In the genomic region with DNA sequence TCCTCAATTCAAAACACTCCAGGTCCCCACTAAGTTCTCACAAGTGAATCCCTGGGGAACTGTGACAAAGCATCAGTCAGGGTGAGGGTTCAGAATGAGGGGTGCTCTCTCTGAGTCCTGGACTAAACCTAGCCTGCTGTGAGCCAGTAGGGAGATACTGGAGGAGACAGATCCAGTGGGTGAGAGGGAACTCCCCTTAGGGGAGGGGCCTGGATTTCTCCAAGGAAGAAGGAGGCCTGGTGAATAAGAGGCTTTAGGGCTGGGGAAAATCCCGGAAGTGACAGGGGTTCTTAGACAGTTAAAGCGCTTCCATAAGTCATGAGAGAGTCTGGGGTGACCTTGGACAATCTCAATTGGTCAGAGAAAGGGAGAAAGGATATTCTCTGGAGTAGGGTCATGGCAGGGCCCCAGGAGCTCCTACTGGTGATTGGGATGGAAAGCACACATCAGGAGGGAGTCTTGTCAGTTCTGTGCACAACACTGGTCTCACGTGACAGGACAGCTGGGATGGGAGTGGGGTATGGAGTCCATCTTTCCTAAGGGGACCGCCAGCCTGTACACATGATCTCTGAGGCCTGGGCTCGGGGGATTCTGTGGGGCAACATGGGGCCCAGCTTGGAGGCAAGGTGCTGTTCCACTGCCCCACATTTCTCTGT, we compare ENCODE assay signal across 8 cellular contexts. TPM values are rescaled to one million over a fixed set of nuclear protein-coding genes. Genes with fewer than 3 reads are reported as not detected.
DNase-seq lines count a peak whose midpoint lies in the region; ATAC-seq and TF ChIP-seq lines count a peak whose summit lies in the region.

No MANE protein-coding gene starts in this region.

- H3K27ac ChIP-seq in hepatocyte (peak overlapping the region; percentile 94), spleen (peak overlapping the region; percentile 28 to 94 (median 90))

- peaks cover 16% of the 10 kb centered on the region for H4K20me1 ChIP-seq in hepatocyte (ENCODE audit: insufficient read depth, poor library complexity, severe bottlenecking)

- H3K27me3 Mint-ChIP-seq in activated naive CD4-positive, alpha-beta T cell treated with anti-CD3 and anti-CD28 coated beads, Interleukin-2, amount 50 U/mL, for 24 hours, result no peaks in the 10 kb centered on the region
- H3K27me3 Mint-ChIP-seq in activated naive CD8-positive, alpha-beta T cell treated with anti-CD3 and anti-CD28 coated beads, Interleukin-2, amount 10 ng/mL, durations not matched to agents 7 days and 5 days, result no peaks in the 10 kb centered on the region

- no peak for TF ChIP-seq POLR2A in spleen (IDR thresholded peaks at IDR 0.05)

- H3K4me2 ChIP-seq in hepatocyte, result peak overlapping the region; percentile 97

- DNase-seq in activated naive CD4-positive, alpha-beta T cell treated with anti-CD3 and anti-CD28 coated beads, Interleukin-2, amount 50 U/mL, for 16 hours, result no peak
- DNase-seq in activated naive CD8-positive, alpha-beta T cell treated with anti-CD3 and anti-CD28 coated beads, Interleukin-2, amount 10 ng/mL, durations not matched to agents 7 days and 5 days, result no peak
- peak; percentile 91 for DNase-seq in hepatocyte (ENCODE audit: low spot score)
- no peak for DNase-seq in spleen
- DNase-seq in GF-D8 (lab: John Stamatoyannopoulos, UW), result no peak
- no peak for DNase-seq in NCI-H1105 (lab: John Stamatoyannopoulos, UW)

- WGBS in hepatocyte (ENCODE audit: low lambda C conversion rate, missing lambda C conversion rate), result 53% methylated on average over 5 of the region's 5 CpGs
- WGBS in spleen, 5 donors, result 55 to 73% (median 60%) methylated on average over 5 of the region's 5 CpGs

- H3K4me1 Mint-ChIP-seq in activated naive CD4-positive, alpha-beta T cell treated with anti-CD3 and anti-CD28 coated beads, Interleukin-2, amount 50 U/mL, for 24 hours, result peaks cover 60% of the 10 kb centered on the region
- peaks cover 46% of the 10 kb centered on the region for H3K4me1 Mint-ChIP-seq in activated naive CD8-positive, alpha-beta T cell treated with anti-CD3 and anti-CD28 coated beads, Interleukin-2, amount 10 ng/mL, durations not matched to agents 7 days and 5 days

- H3K9me3 ChIP-seq in hepatocyte (ENCODE audit: low read depth) (no peaks in the 10 kb centered on the region), spleen (no peaks in the 10 kb centered on the region)

- TF ChIP-seq CTCF in hepatocyte (IDR thresholded peaks at IDR 0.05; ENCODE audit: poor library complexity) (no peak), spleen (IDR thresholded peaks at IDR 0.05 in 8 of 11, conservative IDR thresholded peaks at IDR 0.05 in 3 of 11) (no peak)

- no peaks in the 10 kb centered on the region for H3K9me3 Mint-ChIP-seq in activated naive CD4-positive, alpha-beta T cell treated with anti-CD3 and anti-CD28 coated beads, Interleukin-2, amount 50 U/mL, for 24 hours
- H3K9me3 Mint-ChIP-seq in activated naive CD8-positive, alpha-beta T cell treated with anti-CD3 and anti-CD28 coated beads, Interleukin-2, amount 10 ng/mL, durations not matched to agents 7 days and 5 days, result no peaks in the 10 kb centered on the region

- peak overlapping the region; percentile 88 for H3K27ac Mint-ChIP-seq in activated naive CD4-positive, alpha-beta T cell treated with anti-CD3 and anti-CD28 coated beads, Interleukin-2, amount 50 U/mL, for 24 hours
- peak overlapping the region; percentile 86 for H3K27ac Mint-ChIP-seq in activated naive CD8-positive, alpha-beta T cell treated with anti-CD3 and anti-CD28 coated beads, Interleukin-2, amount 10 ng/mL, durations not matched to agents 7 days and 5 days

- H3K4me3 Mint-ChIP-seq in activated naive CD4-positive, alpha-beta T cell treated with anti-CD3 and anti-CD28 coated beads, Interleukin-2, amount 50 U/mL, for 24 hours, result peak overlapping the region; percentile 88
- peak overlapping the region; percentile 95 for H3K4me3 Mint-ChIP-seq in activated naive CD8-positive, alpha-beta T cell treated with anti-CD3 and anti-CD28 coated beads, Interleukin-2, amount 10 ng/mL, durations not matched to agents 7 days and 5 days

- intact Hi-C loops in spleen (cut with DNase I; ENCODE audit: low total_unique reads), result no loop called here

- H3K9me2 ChIP-seq in hepatocyte (replicated peaks; ENCODE audit: insufficient read depth), result no peaks in the 10 kb centered on the region

- no peak overlapping the region for H2AFZ ChIP-seq in hepatocyte

- POLR2A ChIA-PET in activated naive CD8-positive, alpha-beta T cell treated with anti-CD3 and anti-CD28 coated beads, Interleukin-2, amount 10 ng/mL, durations not matched to agents 7 days and 5 days (lab: Charles Lee), result interaction anchor here (1.2 to 9.8 kb wide), 5 partner anchors 12 to 35 kb away, joined by 3 to 160 read pairs (median 44); partner anchors contain the start of genes CASTOR1, CCDC157 and SF3A1

- H3K27me3 ChIP-seq in hepatocyte (no peaks in the 10 kb centered on the region), spleen (replicated peaks in 1 of 7) (no peaks in the 10 kb centered on the region)

- peaks cover 57% of the 10 kb centered on the region for H3K79me2 ChIP-seq in hepatocyte

- no peaks in the 10 kb centered on the region for H3K36me3 Mint-ChIP-seq in activated naive CD4-positive, alpha-beta T cell treated with anti-CD3 and anti-CD28 coated beads, Interleukin-2, amount 50 U/mL, for 24 hours
- H3K36me3 Mint-ChIP-seq in activated naive CD8-positive, alpha-beta T cell treated with anti-CD3 and anti-CD28 coated beads, Interleukin-2, amount 10 ng/mL, durations not matched to agents 7 days and 5 days, result peaks cover 41% of the 10 kb centered on the region

- H3K36me3 ChIP-seq in hepatocyte (replicated peaks; ENCODE audit: insufficient read depth, low read depth) (no peaks in the 10 kb centered on the region), spleen (peaks cover 0 to 46% (median 0%) of the 10 kb centered on the region in 6 donors)

- H3K4me1 ChIP-seq in hepatocyte (ENCODE audit: insufficient read depth) (peaks cover 27% of the 10 kb centered on the region), spleen (peaks cover 48 to 74% (median 63%) of the 10 kb centered on the region in 6 donors)

- H3K4me3 ChIP-seq in hepatocyte, result peak overlapping the region; percentile 83
- peak overlapping the region; percentile 89 to 100 (median 96) for H3K4me3 ChIP-seq in spleen

- ATAC-seq in activated naive CD8-positive, alpha-beta T cell treated with anti-CD3 and anti-CD28 coated beads, Interleukin-2, amount 10 ng/mL, durations not matched to agents 7 days and 5 days (ENCODE audit: low read depth), result no peak
- ATAC-seq in GM21717 (IDR thresholded peaks at IDR 0.05; ENCODE audit: unreplicated experiment), result no peak

RNA-seq across cellular contexts. Expression of gene TBC1D10A, which starts 1.5 kb away (rescaled TPM):
- total RNA-seq in activated naive CD8-positive, alpha-beta T cell treated with anti-CD3 and anti-CD28 coated beads, Interleukin-2, amount 10 ng/mL, durations not matched to agents 7 days and 5 days, result 10 to 100 TPM; 54.0 to 54.2 TPM
- total RNA-seq in hepatocyte (15.7 and 23.4 TPM in 2 replicates), spleen (10 to 100 TPM; 26.8 to 46.4 (median 34.3) TPM)
- polyA plus RNA-seq in hepatocyte (38.7 and 39.9 TPM in 2 replicates), spleen (10 to 100 TPM; 21.1 to 37.4 (median 22.1) TPM)

RNA-seq across cellular contexts. Expression of gene SF3A1, which starts 31.5 kb away (rescaled TPM):
- 100 to 1,000 TPM; 220 to 233 TPM for total RNA-seq in activated naive CD8-positive, alpha-beta T cell treated with anti-CD3 and anti-CD28 coated beads, Interleukin-2, amount 10 ng/mL, durations not matched to agents 7 days and 5 days
- total RNA-seq in hepatocyte (45.8 and 48.6 TPM in 2 replicates), spleen (100 to 1,000 TPM; 154 to 223 (median 182) TPM)
- polyA plus RNA-seq in hepatocyte (82.5 and 84.6 TPM in 2 replicates), spleen (10 to 100 TPM; 14.9 to 22.8 (median 16.1) TPM)

RNA-seq across cellular contexts. Expression of gene CCDC157, which starts 31.6 kb away (rescaled TPM):
- 1 to 10 TPM; 4.0 to 4.7 TPM for total RNA-seq in activated naive CD8-positive, alpha-beta T cell treated with anti-CD3 and anti-CD28 coated beads, Interleukin-2, amount 10 ng/mL, durations not matched to agents 7 days and 5 days
- 4.1 and 5.3 TPM in 2 replicates for total RNA-seq in hepatocyte
- 5.4 TPM in 2 replicates for polyA plus RNA-seq in hepatocyte
- total RNA-seq in spleen, result 1 to 10 TPM; 2.1 to 8.1 (median 3.5) TPM
- polyA plus RNA-seq in spleen, result 1 to 10 TPM; 2.5 to 4.6 (median 3.9) TPM

RNA-seq across cellular contexts. Expression of gene CASTOR1, which starts 35.9 kb away (rescaled TPM):
- total RNA-seq in activated naive CD8-positive, alpha-beta T cell treated with anti-CD3 and anti-CD28 coated beads, Interleukin-2, amount 10 ng/mL, durations not matched to agents 7 days and 5 days, result 10 to 100 TPM; 24.2 to 27.5 TPM
- total RNA-seq in hepatocyte (30.9 and 48.0 TPM in 2 replicates), spleen (10 to 100 TPM in 5 of 7 donors, 1 to 10 TPM in 2; 7.4 to 18.9 (median 14.6) TPM)
- polyA plus RNA-seq in hepatocyte (43.5 and 53.5 TPM in 2 replicates), spleen (10 to 100 TPM in 2 of 3 donors, 1 to 10 TPM in 1; 5.6 to 12.8 (median 12.0) TPM)

RNA-seq across cellular contexts. Expression of gene OSM, which starts 58.5 kb away (rescaled TPM):
- 100 to 1,000 TPM; 125 to 142 TPM for total RNA-seq in activated naive CD8-positive, alpha-beta T cell treated with anti-CD3 and anti-CD28 coated beads, Interleukin-2, amount 10 ng/mL, durations not matched to agents 7 days and 5 days
- total RNA-seq in hepatocyte (0.48 and 1.5 TPM in 2 replicates), spleen (10 to 100 TPM in 2 of 7 donors, 1 to 10 TPM in 5; 2.1 to 16.8 (median 4.5) TPM)
- polyA plus RNA-seq in hepatocyte (not detected in 2 replicates), spleen (1 to 10 TPM; 1.2 to 2.1 (median 1.7) TPM)
